8 cellular contexts compared by ENCODE assay signal in genomic region chr10:100364735-100365391, GRCh38. TPM values are rescaled to one million over a fixed set of nuclear protein-coding genes. Genes with fewer than 3 reads are reported as not detected.
DNase-seq lines count a peak whose midpoint lies in the region; ATAC-seq and TF ChIP-seq lines count a peak whose summit lies in the region.

No MANE protein-coding gene starts in this region.

- H2AK5ac ChIP-seq in mesenchymal stem cell (ENCODE audit: low read length, severe bottlenecking) = no peak overlapping the region

- DNase-seq in H7 (peak; percentile 45), NCI-H82 (lab: John Stamatoyannopoulos, UW) (peak; percentile 70), mesenchymal stem cell (peak; percentile 89), GM20000 (ENCODE audit: low spot score) (no peak)
- DNase-seq in activated T-cell treated with anti-CD3 and anti-CD28 coated beads, Interleukin-2, amount 50 U/mL, for 1 hour = no peak
- no peak for DNase-seq in naive thymus-derived CD8-positive, alpha-beta T cell
- DNase-seq in T-helper 2 cell treated with Interferon-gamma antibody and Interleukin-4, amounts not matched to agents 5 μg/mL and 100 μg/mL, for 36 hours (ENCODE audit: low spot score) = no peak

- H3K4me3 ChIP-seq in H7 (ENCODE audit: insufficient read depth, low read depth, low read length) (no peak overlapping the region), mesenchymal stem cell (ENCODE audit: insufficient read depth in 1 of 2, low read depth in 1 of 2, low read length in 2 of 2) (no peak overlapping the region)

- no peaks in the 10 kb centered on the region for H3K79me1 ChIP-seq in mesenchymal stem cell (replicated peaks; ENCODE audit: low read length, poor library complexity, severe bottlenecking)

- intact Hi-C loops in dendritic cell treated with granulocyte-macrophage colony-stimulating factor and Interleukin-4, amounts not matched to agents 40 ng/mL and 50 ng/mL, for 4 days (cut with micrococcal nuclease) = no loop called here

- H3K4me1 ChIP-seq in mesenchymal stem cell (ENCODE audit: control insufficient read depth, insufficient read depth, low read depth, low read length) = peaks cover 11% of the 10 kb centered on the region

- peak overlapping the region; percentile 77 for H3K27ac ChIP-seq in mesenchymal stem cell (ENCODE audit: low read length, poor library complexity, severe bottlenecking)

- POLR2A ChIA-PET in naive thymus-derived CD8-positive, alpha-beta T cell (lab: Charles Lee) = interaction anchor here (0.6 to 1.2 kb wide), 2 partner anchors 8 to 116 kb away, joined by 3 read pairs; no protein-coding TSS in a partner anchor

- no peaks in the 10 kb centered on the region for H3K27me3 Mint-ChIP-seq in dendritic cell treated with granulocyte-macrophage colony-stimulating factor and Interleukin-4, amounts not matched to agents 40 ng/mL and 50 ng/mL, for 4 days
- peaks cover 0 to 1% (median 0%) of the 10 kb centered on the region in 5 donors for H3K27me3 Mint-ChIP-seq in naive thymus-derived CD8-positive, alpha-beta T cell
- H3K27me3 Mint-ChIP-seq in T-helper 2 cell treated with Interferon-gamma antibody and Interleukin-4, amounts not matched to agents 5 μg/mL and 100 μg/mL, for 36 hours (ENCODE audit: low read depth) = no peaks in the 10 kb centered on the region

- H3K36me3 ChIP-seq in H7 (replicated peaks; ENCODE audit: control insufficient read depth, insufficient read depth, low read length) (peaks cover 21% of the 10 kb centered on the region), mesenchymal stem cell (ENCODE audit: control insufficient read depth in 1 of 2, insufficient read depth in 2 of 2, low read depth in 1 of 2, low read length in 2 of 2) (peaks cover 19 to 38% of the 10 kb centered on the region in 2 experiments)

- no peak overlapping the region for H3K4me2 ChIP-seq in mesenchymal stem cell (ENCODE audit: low read length, poor library complexity, severe bottlenecking)

- H3K27me3 ChIP-seq in H7 (ENCODE audit: control insufficient read depth, insufficient read depth, low read length) = no peaks in the 10 kb centered on the region
- H3K27me3 ChIP-seq in mesenchymal stem cell (ENCODE audit: control insufficient read depth in 1 of 2, insufficient read depth in 1 of 2, low read length in 2 of 2) = no peaks in the 10 kb centered on the region

- peaks cover 53% of the 10 kb centered on the region for H3K4me1 Mint-ChIP-seq in dendritic cell treated with granulocyte-macrophage colony-stimulating factor and Interleukin-4, amounts not matched to agents 40 ng/mL and 50 ng/mL, for 4 days (ENCODE audit: low read depth)
- H3K4me1 Mint-ChIP-seq in naive thymus-derived CD8-positive, alpha-beta T cell = peaks cover 4 to 9% (median 7%) of the 10 kb centered on the region in 4 donors
- H3K4me1 Mint-ChIP-seq in T-helper 2 cell treated with Interferon-gamma antibody and Interleukin-4, amounts not matched to agents 5 μg/mL and 100 μg/mL, for 36 hours (ENCODE audit: low read depth) = peaks cover 27% of the 10 kb centered on the region

- no peak overlapping the region for H3K14ac ChIP-seq in mesenchymal stem cell (ENCODE audit: low read length in 2 of 2)

- WGBS in mesenchymal stem cell = 61% methylated on average over 7 of the region's 7 CpGs

- TF ChIP-seq CTCF in GM20000 (IDR thresholded peaks at IDR 0.05; ENCODE audit: extremely low read depth, missing control alignments) = no peak

- no peak overlapping the region for H2BK120ac ChIP-seq in mesenchymal stem cell (ENCODE audit: low read depth, low read length)

- peak overlapping the region; percentile 74 to 77 for H3K18ac ChIP-seq in mesenchymal stem cell (ENCODE audit: low read depth in 1 of 2, low read length in 2 of 2)

- H3K4ac ChIP-seq in mesenchymal stem cell (ENCODE audit: low read depth in 1 of 2, low read length in 2 of 2) = no peak overlapping the region

- peaks cover 45% of the 10 kb centered on the region for H3K36me3 Mint-ChIP-seq in dendritic cell treated with granulocyte-macrophage colony-stimulating factor and Interleukin-4, amounts not matched to agents 40 ng/mL and 50 ng/mL, for 4 days (ENCODE audit: low read depth)
- H3K36me3 Mint-ChIP-seq in naive thymus-derived CD8-positive, alpha-beta T cell = peaks cover 0 to 22% (median 4%) of the 10 kb centered on the region in 3 donors
- peaks cover 48% of the 10 kb centered on the region for H3K36me3 Mint-ChIP-seq in T-helper 2 cell treated with Interferon-gamma antibody and Interleukin-4, amounts not matched to agents 5 μg/mL and 100 μg/mL, for 36 hours (ENCODE audit: low read depth)

- no peaks in the 10 kb centered on the region for H3K9me3 ChIP-seq in mesenchymal stem cell (ENCODE audit: control insufficient read depth, low read length)

- H3K9me3 Mint-ChIP-seq in dendritic cell treated with granulocyte-macrophage colony-stimulating factor and Interleukin-4, amounts not matched to agents 40 ng/mL and 50 ng/mL, for 4 days = no peaks in the 10 kb centered on the region
- no peaks in the 10 kb centered on the region for H3K9me3 Mint-ChIP-seq in naive thymus-derived CD8-positive, alpha-beta T cell
- H3K9me3 Mint-ChIP-seq in T-helper 2 cell treated with Interferon-gamma antibody and Interleukin-4, amounts not matched to agents 5 μg/mL and 100 μg/mL, for 36 hours = no peaks in the 10 kb centered on the region

- H3K23ac ChIP-seq in mesenchymal stem cell (ENCODE audit: low read length in 2 of 2) = no peak overlapping the region

- H2BK5ac ChIP-seq in mesenchymal stem cell (ENCODE audit: low read depth, low read length, poor library complexity, severe bottlenecking) = no peak overlapping the region

- H4K91ac ChIP-seq in mesenchymal stem cell (ENCODE audit: low read length) = no peak overlapping the region

- H4K8ac ChIP-seq in mesenchymal stem cell (ENCODE audit: low read length) = peak overlapping the region; percentile 77

- no peak overlapping the region for H2BK15ac ChIP-seq in mesenchymal stem cell (ENCODE audit: low read depth, poor library complexity, severe bottlenecking)

- H2AFZ ChIP-seq in mesenchymal stem cell (ENCODE audit: low read depth, low read length) = no peak overlapping the region

- H3K27ac Mint-ChIP-seq in dendritic cell treated with granulocyte-macrophage colony-stimulating factor and Interleukin-4, amounts not matched to agents 40 ng/mL and 50 ng/mL, for 4 days = peak overlapping the region; percentile 68
- no peak overlapping the region for H3K27ac Mint-ChIP-seq in naive thymus-derived CD8-positive, alpha-beta T cell
- no peak overlapping the region for H3K27ac Mint-ChIP-seq in T-helper 2 cell treated with Interferon-gamma antibody and Interleukin-4, amounts not matched to agents 5 μg/mL and 100 μg/mL, for 36 hours

- no peak for ATAC-seq in naive thymus-derived CD8-positive, alpha-beta T cell

- H3K9ac ChIP-seq in mesenchymal stem cell (ENCODE audit: low read length) = peak overlapping the region; percentile 34

- H3K4me3 Mint-ChIP-seq in dendritic cell treated with granulocyte-macrophage colony-stimulating factor and Interleukin-4, amounts not matched to agents 40 ng/mL and 50 ng/mL, for 4 days = no peak overlapping the region
- H3K4me3 Mint-ChIP-seq in naive thymus-derived CD8-positive, alpha-beta T cell = no peak overlapping the region
- no peak overlapping the region for H3K4me3 Mint-ChIP-seq in T-helper 2 cell treated with Interferon-gamma antibody and Interleukin-4, amounts not matched to agents 5 μg/mL and 100 μg/mL, for 36 hours

- H2BK12ac ChIP-seq in mesenchymal stem cell (ENCODE audit: low read length in 2 of 2) = no peak overlapping the region

RNA-seq across cellular contexts. Expression of gene SCD, which starts 17.8 kb away (rescaled TPM):
- total RNA-seq in H7 (2014; rRNA removed; shearing (Covaris generic)) = 215 and 258 TPM in 2 replicates
- polyA plus RNA-seq in mesenchymal stem cell (2013, experiment 1 of 2) = 787 TPM
- 779 TPM for polyA plus RNA-seq in mesenchymal stem cell (2013, experiment 2 of 2)
- total RNA-seq in naive thymus-derived CD8-positive, alpha-beta T cell = 1 to 10 TPM; 1.4 TPM
- 1 to 10 TPM; 2.8 to 5.5 (median 4.4) TPM for polyA plus RNA-seq in naive thymus-derived CD8-positive, alpha-beta T cell

RNA-seq across cellular contexts. Expression of gene PKD2L1, which starts 34.8 kb away (rescaled TPM):
- not detected in 2 replicates for total RNA-seq in H7 (2014; rRNA removed; shearing (Covaris generic))
- polyA plus RNA-seq in mesenchymal stem cell (2013, experiment 1 of 2) = 0.01 TPM
- not detected for polyA plus RNA-seq in mesenchymal stem cell (2013, experiment 2 of 2)
- not detected for total RNA-seq in naive thymus-derived CD8-positive, alpha-beta T cell
- not detected for polyA plus RNA-seq in naive thymus-derived CD8-positive, alpha-beta T cell

Comparison
In these comparisons a context has a peak if more than half of its experiments do, and no peak if none do; other contexts are left out.
1. DNase-seq: peak in H7 (single experiment), NCI-H82 (single experiment) and mesenchymal stem cell (single experiment); none in GM20000 (single experiment), activated T-cell treated with anti-CD3 and anti-CD28 coated beads, Interleukin-2, amount 50 U/mL, for 1 hour (single experiment), naive thymus-derived CD8-positive, alpha-beta T cell (0 of 10) and T-helper 2 cell treated with Interferon-gamma antibody and Interleukin-4, amounts not matched to agents 5 μg/mL and 100 μg/mL, for 36 hours (single experiment).
2. RNA of gene SCD, which starts 17.8 kb away (total RNA-seq): 215 to 258 TPM in H7; 1.4 TPM in naive thymus-derived CD8-positive, alpha-beta T cell; every median in the first group is over 10 times any median in the second.